In genomic region chr17:18951941-18952842, GRCh38 we compare ENCODE assay signal across 11 cellular contexts. TPM values are rescaled to one million over a fixed set of nuclear protein-coding genes. Genes with fewer than 3 reads are reported as not detected.
DNase-seq lines count a peak whose midpoint lies in the region; ATAC-seq, FAIRE-seq and TF ChIP-seq lines count a peak whose summit lies in the region.
"Had no signal": no experiment of that assay in that cellular context is flagged by ENCODE, and none has a peak within 500 bp of the region (broad histone marks: within the 10 kb centered on the region; RNA-seq: fewer than 3 reads in every experiment).

TSS of gene SLC5A10 (plus strand) at chr17:18952165. CDS start at chr17:18952206, 41 bp downstream.

- H3K36me3 ChIP-seq in GM23248 (ENCODE audit: low read depth) (no peaks in the 10 kb centered on the region), GM12878 (ENCODE audit: control insufficient read depth in 2 of 2, insufficient read depth in 2 of 2, low read length in 1 of 2) (no peaks in the 10 kb centered on the region)

- TF ChIP-seq CTCF in AG04450 (IDR thresholded peaks at IDR 0.05; ENCODE audit: low read depth, low read length) (peak; percentile 37; the same call in 1 of the 2 replicates), GM12878 (IDR thresholded peaks at IDR 0.05 in 2 of 3, conservative IDR thresholded peaks at IDR 0.05 in 1 of 3; ENCODE audit: control insufficient read depth in 2 of 3, extremely low read depth in 1 of 3, insufficient read depth in 1 of 3, low read depth in 3 of 3, low read length in 3 of 3) (peak in 1 of 3 experiments; percentile 19; a peak in 2 of 6 replicates)

- peak; percentile 34; the same call in 1 of the 2 replicates for TF ChIP-seq RAD21 in GM12878 (IDR thresholded peaks at IDR 0.05; ENCODE audit: insufficient read depth, low read depth, low read length)

- H4K20me1 ChIP-seq in GM23248 (ENCODE audit: insufficient read depth) = no peaks in the 10 kb centered on the region
- H4K20me1 ChIP-seq in GM12878 (ENCODE audit: control insufficient read depth, insufficient read depth) = no peaks in the 10 kb centered on the region

- H3K9me2 ChIP-seq in GM23248 (ENCODE audit: insufficient read depth) = no peaks in the 10 kb centered on the region

- POLR2A ChIA-PET in AG04450 (lab: Yijun Ruan, JAX) (no interaction called here), GM12878 (lab: Charles Lee) (interaction anchor here (0.5 kb wide), 1 partner anchor 185 kb away, joined by 7 read pairs; no protein-coding TSS in a partner anchor)

- intact Hi-C loops in GM12878 (cut with micrococcal nuclease; ENCODE audit: unreplicated experiment) = no loop called here

- RAD21 ChIA-PET in GM12878 (lab: Charles Lee; ENCODE audit: unreplicated experiment) = interaction anchor here (1.3 kb wide), 1 partner anchor 14 kb away, joined by 3 read pairs; no protein-coding TSS in a partner anchor

- CTCF ChIA-PET in AG04450 (lab: Charles Lee) (interaction anchor here (1.1 kb wide), 1 partner anchor 9 kb away, joined by 6 read pairs; no protein-coding TSS in a partner anchor), GM12878 (lab: Yijun Ruan, JAX) (interaction anchor here (1.4 kb wide), 1 partner anchor 9 kb away, joined by 4 read pairs; no protein-coding TSS in a partner anchor)

- SMC1A ChIA-PET in GM12878 (lab: Charles Lee; ENCODE audit: uncharacterized antibody, unreplicated experiment) = interaction anchor here (0.9 kb wide), 1 partner anchor 14 kb away, joined by 3 read pairs; no protein-coding TSS in a partner anchor

- H3K79me2 ChIP-seq in GM23248 (ENCODE audit: insufficient read depth) = no peaks in the 10 kb centered on the region
- H3K79me2 ChIP-seq in GM12878 (ENCODE audit: control insufficient read depth, insufficient read depth, low read length) = no peaks in the 10 kb centered on the region

- H3K9me3 ChIP-seq in AG04450 (ENCODE audit: control insufficient read depth, insufficient read depth, low read length) (no peaks in the 10 kb centered on the region), GM23248 (ENCODE audit: low read depth) (no peaks in the 10 kb centered on the region), GM12878 (replicated peaks; ENCODE audit: control insufficient read depth, insufficient read depth, low read length) (no peaks in the 10 kb centered on the region)

- H3K4me3 ChIP-seq in AG04450 (ENCODE audit: low read depth, low read length) (no peak within 1 kb of the TSS), GM23248 (no peak within 1 kb of the TSS), GM12878 (no peak within 1 kb of the TSS)

- no peak for FAIRE-seq in GM12878 (lab: Jason Lieb, UNC)
- no peak for FAIRE-seq in H54 (lab: Jason Lieb, UNC)
- FAIRE-seq: D721Med had no signal

- TF ChIP-seq EP300 in GM12878 (IDR thresholded peaks at IDR 0.05; ENCODE audit: borderline replicate concordance in 1 of 2, control insufficient read depth in 1 of 2, low read depth in 2 of 2, low read length in 2 of 2) = no peak

- H3K4me2 ChIP-seq in GM23248 (ENCODE audit: unreplicated experiment) = no peak within 1 kb of the TSS
- no peak within 1 kb of the TSS for H3K4me2 ChIP-seq in GM12878 (ENCODE audit: control insufficient read depth, insufficient read depth)

- no peaks in the 10 kb centered on the region for H3F3A ChIP-seq in GM23248 (ENCODE audit: insufficient read depth)

- H3K4me1 ChIP-seq in GM23248 (ENCODE audit: insufficient read depth) (no peaks in the 10 kb centered on the region), GM12878 (ENCODE audit: control insufficient read depth, insufficient read depth, low read length) (no peaks in the 10 kb centered on the region)

- H3K9ac ChIP-seq in GM23248 (no peak within 1 kb of the TSS), GM12878 (ENCODE audit: control insufficient read depth, insufficient read depth, low read length) (no peak within 1 kb of the TSS)

- H3K27me3 ChIP-seq in AG04450 (ENCODE audit: control insufficient read depth, insufficient read depth, low read length) (peaks cover 22% of the 10 kb centered on the region), GM23248 (replicated peaks; ENCODE audit: insufficient read depth) (peaks cover 16% of the 10 kb centered on the region), GM12878 (replicated peaks in 1 of 2; ENCODE audit: control insufficient read depth in 2 of 2, insufficient read depth in 2 of 2, low read length in 1 of 2) (no peaks in the 10 kb centered on the region; a peak in 1 of 4 replicates)

- no peak within 1 kb of the TSS for H3K27ac ChIP-seq in AG04450 (ENCODE audit: low read depth, low read length)
- H3K27ac ChIP-seq in GM23248 = no peak within 1 kb of the TSS
- H3K27ac ChIP-seq in GM12878 (ENCODE audit: control insufficient read depth, insufficient read depth) = no peak within 1 kb of the TSS

- DNase-seq in AG04450 (ENCODE audit: low read depth, low spot score) (no peak), GM23248 (peak; percentile 24), GM12878 (ENCODE audit: low read depth, low spot score) (no peak), kidney tubule cell (ENCODE audit: low spot score) (peak; percentile 89), RPMI8226 (no peak), H54 (ENCODE audit: insufficient read length, low spot score) (no peak), occipital lobe (lab: John Stamatoyannopoulos, UW) (no peak)
- DNase-seq: activated T-cell treated with anti-CD3 and anti-CD28 coated beads, Interleukin-2, amount 50 U/mL, for 48 hours; NCI-H774 had no signal

- 80 to 87% methylated on average over 17 of the region's 17 CpGs for WGBS in GM23248 (ENCODE audit: low coverage in 1 of 2, low lambda C conversion rate in 2 of 2, missing lambda C conversion rate in 2 of 2), 2 experiments
- WGBS in GM12878 (ENCODE audit: insufficient coverage, insufficient replicate concordance, low lambda C conversion rate, missing lambda C conversion rate) = 64% methylated on average over 16 of the region's 17 CpGs

- H2AFZ ChIP-seq in GM23248 (no peak within 1 kb of the TSS), GM12878 (ENCODE audit: control insufficient read depth, low read depth, low read length) (no peak within 1 kb of the TSS)

- no peak for TF ChIP-seq POLR2A in GM12878 (IDR thresholded peaks at IDR 0.05; ENCODE audit: low read depth, low read length)
- no peak for TF ChIP-seq POLR2A in H54 (IDR thresholded peaks at IDR 0.05; ENCODE audit: low read depth, low read length)

- in situ Hi-C loops in GM23248 (cut with MboI) (no loop called here), GM12878 (cut with MboI) (no loop called here)

- no TSS peak for BruUV-seq in GM12878 (replicated peaks; lab: Mats Ljungman, UMichigan)

- ATAC-seq in GM12878 = no peak
- no peak for ATAC-seq in HG03442 (IDR thresholded peaks at IDR 0.05; ENCODE audit: unreplicated experiment)

TF ChIP-seq in GM12878, 131 proteins besides CTCF, POLR2A, EP300 and RAD21:
- TF ChIP-seq RAD51 (IDR thresholded peaks at IDR 0.05) = no peak
- no peak for TF ChIP-seq ZBTB33 (IDR thresholded peaks at IDR 0.05)
- no peak for TF ChIP-seq ZNF384 (IDR thresholded peaks at IDR 0.05; ENCODE audit: borderline replicate concordance, low read depth, low read length)
- no peak for TF ChIP-seq CBX5 (IDR thresholded peaks at IDR 0.05; ENCODE audit: low read depth)
- no peak for TF ChIP-seq SPI1 (IDR thresholded peaks at IDR 0.05; ENCODE audit: borderline replicate concordance, insufficient read depth, low read depth, low read length)

RNA-seq across cellular contexts. Expression of gene SLC5A10, which starts in this region (rescaled TPM):
- polyA plus RNA-seq in AG04450 (2011; rRNA removed) = not detected in 2 replicates
- polyA minus RNA-seq in AG04450 (2011; rRNA and poly(A)+ RNA removed) = 0.05 TPM in 1 of 2 replicates, not detected in the other
- not detected in 2 replicates for total RNA-seq in GM23248 (2014; rRNA removed; shearing (Covaris generic))
- polyA plus RNA-seq in GM23248 (2016; fragmentation: Nextera tagmentation; extraction: Ambion mirVana) = 0.10 TPM in 1 of 2 replicates, not detected in the other
- not detected in 2 replicates for total RNA-seq in GM12878 (2013; cell fraction: nucleolus; rRNA removed)
- total RNA-seq in GM12878 (2014; rRNA removed) = under 0.01 TPM in 1 of 2 replicates, not detected in the other
- not detected in 2 replicates for total RNA-seq in GM12878 (2014; rRNA removed; fragmentation: Illumina TruSeq; extraction: Trizol)
- total RNA-seq in GM12878 (2021) = not detected in 2 replicates
- 0.47 TPM for polyA plus RNA-seq in GM12878 (2011; ENCODE audit: low read depth)
- polyA plus RNA-seq in GM12878 (2011; rRNA removed) = not detected in 2 replicates
- not detected in 2 replicates for polyA plus RNA-seq in GM12878 (2011; cell fraction: cytosol; rRNA removed)
- not detected in 2 replicates for polyA plus RNA-seq in GM12878 (2011; cell fraction: nucleus; rRNA removed)
- polyA plus RNA-seq in GM12878 (2012) = 1.5 and 1.6 TPM in 2 replicates
- polyA plus RNA-seq in GM12878 (2014; fragmentation: Illumina TruSeq; extraction: Trizol) = not detected in 2 replicates
- under 1 TPM; 0.03 to 0.18 TPM for polyA plus RNA-seq in GM12878 (2014; fragmentation: Nextera tagmentation; extraction: Ambion mirVana)
- 0.03 and 0.13 TPM in 2 replicates for polyA plus RNA-seq in GM12878 (2014; rRNA removed)
- under 1 TPM; 0.07 to 0.08 TPM for polyA plus RNA-seq in GM12878 (2016; fragmentation: Nextera tagmentation; extraction: Ambion mirVana)
- not detected in 2 replicates for polyA minus RNA-seq in GM12878 (2011; rRNA and poly(A)+ RNA removed)
- polyA minus RNA-seq in GM12878 (2011; cell fraction: cytosol; rRNA and poly(A)+ RNA removed) = not detected in 2 replicates
- not detected in 2 replicates for polyA minus RNA-seq in GM12878 (2011; cell fraction: nucleus; rRNA and poly(A)+ RNA removed)
- total RNA-seq in occipital lobe = not detected

Comparison
In these comparisons a context has a peak if more than half of its experiments do, and no peak if none do; other contexts are left out.
1. Peak in DNase-seq in GM23248; RNA of the gene not detected or under 1 TPM.